Comparison of ENCODE assay signal across 2 cellular contexts in the genomic region with DNA sequence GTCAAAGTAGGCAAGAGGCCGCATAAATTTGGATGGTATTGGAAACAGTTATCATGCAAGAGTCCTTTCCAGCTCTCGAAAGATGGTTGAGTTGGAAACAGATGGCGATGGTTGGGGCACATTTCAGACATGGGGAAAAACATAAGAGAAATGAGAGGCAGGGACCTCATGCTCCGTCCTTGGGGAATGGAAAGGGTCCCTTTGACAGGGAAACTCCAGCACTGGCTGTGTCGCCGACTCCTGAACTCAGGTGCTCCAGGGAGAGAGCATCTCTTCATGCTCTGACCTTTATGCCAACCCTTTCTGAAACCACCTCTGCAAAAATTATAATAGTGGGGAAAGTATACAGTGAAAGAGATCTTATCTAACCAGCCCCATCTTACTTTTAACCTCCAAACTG.
TF ChIP-seq lines count a peak whose summit lies in the region.

No MANE protein-coding gene starts in this region.

TF ChIP-seq in SK-N-SH, 30 proteins besides CTCF, POLR2A, EP300 and RAD21 (continued from another document):
- TF ChIP-seq, protein P1, sequence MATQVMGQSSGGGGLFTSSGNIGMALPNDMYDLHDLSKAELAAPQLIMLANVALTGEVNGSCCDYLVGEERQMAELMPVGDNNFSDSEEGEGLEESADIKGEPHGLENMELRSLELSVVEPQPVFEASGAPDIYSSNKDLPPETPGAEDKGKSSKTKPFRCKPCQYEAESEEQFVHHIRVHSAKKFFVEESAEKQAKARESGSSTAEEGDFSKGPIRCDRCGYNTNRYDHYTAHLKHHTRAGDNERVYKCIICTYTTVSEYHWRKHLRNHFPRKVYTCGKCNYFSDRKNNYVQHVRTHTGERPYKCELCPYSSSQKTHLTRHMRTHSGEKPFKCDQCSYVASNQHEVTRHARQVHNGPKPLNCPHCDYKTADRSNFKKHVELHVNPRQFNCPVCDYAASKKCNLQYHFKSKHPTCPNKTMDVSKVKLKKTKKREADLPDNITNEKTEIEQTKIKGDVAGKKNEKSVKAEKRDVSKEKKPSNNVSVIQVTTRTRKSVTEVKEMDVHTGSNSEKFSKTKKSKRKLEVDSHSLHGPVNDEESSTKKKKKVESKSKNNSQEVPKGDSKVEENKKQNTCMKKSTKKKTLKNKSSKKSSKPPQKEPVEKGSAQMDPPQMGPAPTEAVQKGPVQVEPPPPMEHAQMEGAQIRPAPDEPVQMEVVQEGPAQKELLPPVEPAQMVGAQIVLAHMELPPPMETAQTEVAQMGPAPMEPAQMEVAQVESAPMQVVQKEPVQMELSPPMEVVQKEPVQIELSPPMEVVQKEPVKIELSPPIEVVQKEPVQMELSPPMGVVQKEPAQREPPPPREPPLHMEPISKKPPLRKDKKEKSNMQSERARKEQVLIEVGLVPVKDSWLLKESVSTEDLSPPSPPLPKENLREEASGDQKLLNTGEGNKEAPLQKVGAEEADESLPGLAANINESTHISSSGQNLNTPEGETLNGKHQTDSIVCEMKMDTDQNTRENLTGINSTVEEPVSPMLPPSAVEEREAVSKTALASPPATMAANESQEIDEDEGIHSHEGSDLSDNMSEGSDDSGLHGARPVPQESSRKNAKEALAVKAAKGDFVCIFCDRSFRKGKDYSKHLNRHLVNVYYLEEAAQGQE (IDR thresholded peaks at IDR 0.05; ENCODE audit: low read depth, low read length), result no peak
- TF ChIP-seq SMC3 (IDR thresholded peaks at IDR 0.05; ENCODE audit: low read depth, low read length) (no peak), FOXM1 (IDR thresholded peaks at IDR 0.05; ENCODE audit: low read depth) (no peak), FOXJ3 (CRISPR knock-in tag; IDR thresholded peaks at IDR 0.05) (no peak), USF1 (IDR thresholded peaks at IDR 0.05; ENCODE audit: borderline replicate concordance, low read depth) (no peak), FOSL2 (IDR thresholded peaks at IDR 0.05; ENCODE audit: borderline replicate concordance, low read depth) (no peak), NRF1 (IDR thresholded peaks at IDR 0.05; ENCODE audit: low read depth, low read length) (no peak), RXRA (IDR thresholded peaks at IDR 0.05; ENCODE audit: borderline replicate concordance, low read depth) (no peak), YY1 (IDR thresholded peaks at IDR 0.05; ENCODE audit: low read depth) (no peak), JUND (IDR thresholded peaks at IDR 0.05) (no peak)
- TF ChIP-seq, protein P2, sequence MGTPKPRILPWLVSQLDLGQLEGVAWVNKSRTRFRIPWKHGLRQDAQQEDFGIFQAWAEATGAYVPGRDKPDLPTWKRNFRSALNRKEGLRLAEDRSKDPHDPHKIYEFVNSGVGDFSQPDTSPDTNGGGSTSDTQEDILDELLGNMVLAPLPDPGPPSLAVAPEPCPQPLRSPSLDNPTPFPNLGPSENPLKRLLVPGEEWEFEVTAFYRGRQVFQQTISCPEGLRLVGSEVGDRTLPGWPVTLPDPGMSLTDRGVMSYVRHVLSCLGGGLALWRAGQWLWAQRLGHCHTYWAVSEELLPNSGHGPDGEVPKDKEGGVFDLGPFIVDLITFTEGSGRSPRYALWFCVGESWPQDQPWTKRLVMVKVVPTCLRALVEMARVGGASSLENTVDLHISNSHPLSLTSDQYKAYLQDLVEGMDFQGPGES (IDR thresholded peaks at IDR 0.05; ENCODE audit: low read depth, low read length), result no peak

TF ChIP-seq in SK-N-SH treated with all-trans-retinoic acid at 6 μM for 48 hours, 23 proteins besides CTCF, POLR2A, EP300 and RAD21 (continued from another document):
- TF ChIP-seq OSR1 (CRISPR knock-in tag; IDR thresholded peaks at IDR 0.05) (no peak), ESRRG (CRISPR knock-in tag; IDR thresholded peaks at IDR 0.05) (no peak), ZFP3 (CRISPR knock-in tag; IDR thresholded peaks at IDR 0.05) (no peak), TCF4 (CRISPR knock-in tag; IDR thresholded peaks at IDR 0.05; ENCODE audit: borderline replicate concordance) (no peak), GLIS3 (CRISPR knock-in tag; IDR thresholded peaks at IDR 0.05) (no peak), ZNF565 (CRISPR knock-in tag; conservative IDR thresholded peaks at IDR 0.05; ENCODE audit: low read depth) (no peak)
- TF ChIP-seq, protein P3, sequence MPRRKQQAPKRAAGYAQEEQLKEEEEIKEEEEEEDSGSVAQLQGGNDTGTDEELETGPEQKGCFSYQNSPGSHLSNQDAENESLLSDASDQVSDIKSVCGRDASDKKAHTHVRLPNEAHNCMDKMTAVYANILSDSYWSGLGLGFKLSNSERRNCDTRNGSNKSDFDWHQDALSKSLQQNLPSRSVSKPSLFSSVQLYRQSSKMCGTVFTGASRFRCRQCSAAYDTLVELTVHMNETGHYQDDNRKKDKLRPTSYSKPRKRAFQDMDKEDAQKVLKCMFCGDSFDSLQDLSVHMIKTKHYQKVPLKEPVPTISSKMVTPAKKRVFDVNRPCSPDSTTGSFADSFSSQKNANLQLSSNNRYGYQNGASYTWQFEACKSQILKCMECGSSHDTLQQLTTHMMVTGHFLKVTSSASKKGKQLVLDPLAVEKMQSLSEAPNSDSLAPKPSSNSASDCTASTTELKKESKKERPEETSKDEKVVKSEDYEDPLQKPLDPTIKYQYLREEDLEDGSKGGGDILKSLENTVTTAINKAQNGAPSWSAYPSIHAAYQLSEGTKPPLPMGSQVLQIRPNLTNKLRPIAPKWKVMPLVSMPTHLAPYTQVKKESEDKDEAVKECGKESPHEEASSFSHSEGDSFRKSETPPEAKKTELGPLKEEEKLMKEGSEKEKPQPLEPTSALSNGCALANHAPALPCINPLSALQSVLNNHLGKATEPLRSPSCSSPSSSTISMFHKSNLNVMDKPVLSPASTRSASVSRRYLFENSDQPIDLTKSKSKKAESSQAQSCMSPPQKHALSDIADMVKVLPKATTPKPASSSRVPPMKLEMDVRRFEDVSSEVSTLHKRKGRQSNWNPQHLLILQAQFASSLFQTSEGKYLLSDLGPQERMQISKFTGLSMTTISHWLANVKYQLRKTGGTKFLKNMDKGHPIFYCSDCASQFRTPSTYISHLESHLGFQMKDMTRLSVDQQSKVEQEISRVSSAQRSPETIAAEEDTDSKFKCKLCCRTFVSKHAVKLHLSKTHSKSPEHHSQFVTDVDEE (CRISPR knock-in tag; IDR thresholded peaks at IDR 0.05), result no peak
- TF ChIP-seq, protein P4, sequence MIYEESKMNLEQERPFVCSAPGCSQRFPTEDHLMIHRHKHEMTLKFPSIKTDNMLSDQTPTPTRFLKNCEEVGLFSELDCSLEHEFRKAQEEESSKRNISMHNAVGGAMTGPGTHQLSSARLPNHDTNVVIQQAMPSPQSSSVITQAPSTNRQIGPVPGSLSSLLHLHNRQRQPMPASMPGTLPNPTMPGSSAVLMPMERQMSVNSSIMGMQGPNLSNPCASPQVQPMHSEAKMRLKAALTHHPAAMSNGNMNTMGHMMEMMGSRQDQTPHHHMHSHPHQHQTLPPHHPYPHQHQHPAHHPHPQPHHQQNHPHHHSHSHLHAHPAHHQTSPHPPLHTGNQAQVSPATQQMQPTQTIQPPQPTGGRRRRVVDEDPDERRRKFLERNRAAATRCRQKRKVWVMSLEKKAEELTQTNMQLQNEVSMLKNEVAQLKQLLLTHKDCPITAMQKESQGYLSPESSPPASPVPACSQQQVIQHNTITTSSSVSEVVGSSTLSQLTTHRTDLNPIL (CRISPR knock-in tag; IDR thresholded peaks at IDR 0.05; ENCODE audit: low read depth), result no peak
